1 cellular context compared by ENCODE assay signal in the genomic region with DNA sequence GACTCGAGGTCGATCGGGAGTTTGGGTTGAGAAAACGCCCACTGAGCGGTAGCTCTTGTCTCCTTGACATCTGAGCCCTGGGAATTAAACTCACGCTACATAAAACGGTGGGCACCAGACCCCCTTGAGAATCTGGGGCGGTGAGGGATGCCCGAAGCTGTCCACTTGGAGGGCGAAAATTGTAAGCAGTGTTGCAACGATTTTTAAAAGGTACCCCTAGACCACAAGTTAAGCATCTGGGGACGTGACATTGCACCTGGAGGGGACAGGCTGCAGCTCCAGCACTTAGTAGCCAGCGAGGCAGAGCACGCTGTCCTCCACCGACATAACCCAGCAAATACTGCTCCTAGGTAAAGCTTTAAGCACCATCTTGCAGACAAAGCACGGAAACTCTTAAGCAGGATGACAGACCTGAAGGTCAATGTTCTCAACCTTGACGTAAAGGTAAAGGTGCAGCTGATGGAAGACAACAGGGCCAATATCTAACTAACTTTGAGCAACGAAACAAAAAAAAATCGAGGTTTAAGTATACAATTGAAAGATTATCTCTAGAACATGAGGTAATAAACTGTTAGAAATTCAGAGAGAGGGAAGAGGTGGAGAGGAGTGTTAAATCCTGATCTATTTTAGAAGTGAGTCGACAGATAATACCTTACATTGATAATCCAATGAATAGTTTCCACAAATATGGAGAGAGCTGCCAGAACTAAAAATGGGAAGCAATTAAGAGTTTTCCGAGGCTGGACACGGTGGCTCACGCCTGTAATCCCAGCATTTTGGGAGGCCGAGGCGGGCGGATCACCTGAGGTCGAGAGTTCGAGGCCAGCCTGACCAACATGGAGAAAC.
TF ChIP-seq lines count a peak whose summit lies in the region.

No MANE protein-coding gene starts in this region.

TF ChIP-seq in K562, 482 proteins besides CTCF, POLR2A, EP300 and RAD21:
- TF ChIP-seq, protein P1, sequence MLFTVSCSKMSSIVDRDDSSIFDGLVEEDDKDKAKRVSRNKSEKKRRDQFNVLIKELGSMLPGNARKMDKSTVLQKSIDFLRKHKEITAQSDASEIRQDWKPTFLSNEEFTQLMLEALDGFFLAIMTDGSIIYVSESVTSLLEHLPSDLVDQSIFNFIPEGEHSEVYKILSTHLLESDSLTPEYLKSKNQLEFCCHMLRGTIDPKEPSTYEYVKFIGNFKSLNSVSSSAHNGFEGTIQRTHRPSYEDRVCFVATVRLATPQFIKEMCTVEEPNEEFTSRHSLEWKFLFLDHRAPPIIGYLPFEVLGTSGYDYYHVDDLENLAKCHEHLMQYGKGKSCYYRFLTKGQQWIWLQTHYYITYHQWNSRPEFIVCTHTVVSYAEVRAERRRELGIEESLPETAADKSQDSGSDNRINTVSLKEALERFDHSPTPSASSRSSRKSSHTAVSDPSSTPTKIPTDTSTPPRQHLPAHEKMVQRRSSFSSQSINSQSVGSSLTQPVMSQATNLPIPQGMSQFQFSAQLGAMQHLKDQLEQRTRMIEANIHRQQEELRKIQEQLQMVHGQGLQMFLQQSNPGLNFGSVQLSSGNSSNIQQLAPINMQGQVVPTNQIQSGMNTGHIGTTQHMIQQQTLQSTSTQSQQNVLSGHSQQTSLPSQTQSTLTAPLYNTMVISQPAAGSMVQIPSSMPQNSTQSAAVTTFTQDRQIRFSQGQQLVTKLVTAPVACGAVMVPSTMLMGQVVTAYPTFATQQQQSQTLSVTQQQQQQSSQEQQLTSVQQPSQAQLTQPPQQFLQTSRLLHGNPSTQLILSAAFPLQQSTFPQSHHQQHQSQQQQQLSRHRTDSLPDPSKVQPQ (CRISPR knock-in tag; IDR thresholded peaks at IDR 0.05; ENCODE audit: borderline replicate concordance): no peak
- 0 out of 2 replicates have a peak, but pooled peaks have one; percentile 7 for TF ChIP-seq SMARCE1 (IDR thresholded peaks at IDR 0.05)
- TF ChIP-seq, protein P2, sequence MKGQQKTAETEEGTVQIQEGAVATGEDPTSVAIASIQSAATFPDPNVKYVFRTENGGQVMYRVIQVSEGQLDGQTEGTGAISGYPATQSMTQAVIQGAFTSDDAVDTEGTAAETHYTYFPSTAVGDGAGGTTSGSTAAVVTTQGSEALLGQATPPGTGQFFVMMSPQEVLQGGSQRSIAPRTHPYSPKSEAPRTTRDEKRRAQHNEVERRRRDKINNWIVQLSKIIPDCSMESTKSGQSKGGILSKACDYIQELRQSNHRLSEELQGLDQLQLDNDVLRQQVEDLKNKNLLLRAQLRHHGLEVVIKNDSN (CRISPR knock-in tag; IDR thresholded peaks at IDR 0.05): peak; percentile 37; the same call in 1 of the 2 replicates
- no peak for TF ChIP-seq ZKSCAN1 (IDR thresholded peaks at IDR 0.05; ENCODE audit: low read depth, low read length)
- TF ChIP-seq, protein P3, sequence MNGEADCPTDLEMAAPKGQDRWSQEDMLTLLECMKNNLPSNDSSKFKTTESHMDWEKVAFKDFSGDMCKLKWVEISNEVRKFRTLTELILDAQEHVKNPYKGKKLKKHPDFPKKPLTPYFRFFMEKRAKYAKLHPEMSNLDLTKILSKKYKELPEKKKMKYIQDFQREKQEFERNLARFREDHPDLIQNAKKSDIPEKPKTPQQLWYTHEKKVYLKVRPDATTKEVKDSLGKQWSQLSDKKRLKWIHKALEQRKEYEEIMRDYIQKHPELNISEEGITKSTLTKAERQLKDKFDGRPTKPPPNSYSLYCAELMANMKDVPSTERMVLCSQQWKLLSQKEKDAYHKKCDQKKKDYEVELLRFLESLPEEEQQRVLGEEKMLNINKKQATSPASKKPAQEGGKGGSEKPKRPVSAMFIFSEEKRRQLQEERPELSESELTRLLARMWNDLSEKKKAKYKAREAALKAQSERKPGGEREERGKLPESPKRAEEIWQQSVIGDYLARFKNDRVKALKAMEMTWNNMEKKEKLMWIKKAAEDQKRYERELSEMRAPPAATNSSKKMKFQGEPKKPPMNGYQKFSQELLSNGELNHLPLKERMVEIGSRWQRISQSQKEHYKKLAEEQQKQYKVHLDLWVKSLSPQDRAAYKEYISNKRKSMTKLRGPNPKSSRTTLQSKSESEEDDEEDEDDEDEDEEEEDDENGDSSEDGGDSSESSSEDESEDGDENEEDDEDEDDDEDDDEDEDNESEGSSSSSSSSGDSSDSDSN (IDR thresholded peaks at IDR 0.05; ENCODE audit: borderline replicate concordance in 1 of 2, low read depth in 2 of 2, low read length in 2 of 2): 0 out of 4 replicates have a peak, but pooled peaks of 1 of the 2 experiments have one; percentile 25
- TF ChIP-seq, protein P4, sequence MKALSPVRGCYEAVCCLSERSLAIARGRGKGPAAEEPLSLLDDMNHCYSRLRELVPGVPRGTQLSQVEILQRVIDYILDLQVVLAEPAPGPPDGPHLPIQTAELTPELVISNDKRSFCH (CRISPR knock-in tag; IDR thresholded peaks at IDR 0.05): no peak
- TF ChIP-seq, protein P4 (tag; IDR thresholded peaks at IDR 0.05): 0 out of 2 replicates have a peak, but pooled peaks have one; percentile 22
